1 cellular context compared by ENCODE assay signal in the genomic region with DNA sequence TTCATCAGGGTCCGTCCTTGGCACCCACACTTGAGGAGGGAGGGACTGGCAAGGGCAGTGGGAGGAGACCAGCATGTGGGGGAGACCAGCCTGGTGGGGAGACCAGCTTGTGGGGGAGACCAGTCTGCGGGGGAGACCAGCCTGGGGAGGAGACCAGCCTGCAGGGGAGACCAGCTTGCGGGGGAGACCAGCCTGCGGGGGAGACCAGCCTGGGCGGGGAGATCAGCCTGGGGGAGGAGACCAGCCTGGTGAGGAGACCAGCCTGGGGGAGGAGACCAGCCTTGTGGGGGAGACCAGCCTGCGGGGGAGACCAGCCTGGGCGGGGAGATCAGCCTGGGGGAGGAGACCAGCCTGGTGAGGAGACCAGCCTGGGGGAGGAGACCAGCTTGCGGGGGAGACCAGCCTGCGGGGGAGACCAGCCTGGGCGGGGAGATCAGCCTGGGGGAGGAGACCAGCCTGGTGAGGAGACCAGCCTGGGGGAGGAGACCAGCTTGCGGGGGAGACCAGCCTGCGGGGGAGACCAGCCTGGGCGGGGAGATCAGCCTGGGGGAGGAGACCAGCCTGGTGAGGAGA.
TF ChIP-seq lines count a peak whose summit lies in the region.
"Not testable (repeated sequence)": the region's sequence is repeated elsewhere in the genome, so short reads cannot be mapped to it uniquely, and the experiment has no call there.

No MANE protein-coding gene starts in this region.

TF ChIP-seq in K562, 482 proteins besides CTCF, POLR2A, EP300 and RAD21:
- 0 out of 2 replicates have a peak, but pooled peaks have one; percentile 22 for TF ChIP-seq CREM (IDR thresholded peaks at IDR 0.05; ENCODE audit: low read depth)
- TF ChIP-seq XRCC5 (IDR thresholded peaks at IDR 0.05; ENCODE audit: low read depth, low read length): peak; percentile 78; the same call in 1 of the 2 replicates
- 0 out of 2 replicates have a peak, but pooled peaks have one; percentile 41 for TF ChIP-seq POLR2G (IDR thresholded peaks at IDR 0.05; ENCODE audit: low read depth, low read length)
- peak; percentile 34 for TF ChIP-seq CCNT2 (IDR thresholded peaks at IDR 0.05; ENCODE audit: borderline replicate concordance, extremely low read depth, insufficient read length, low read depth, low read length)
- TF ChIP-seq, protein P1, sequence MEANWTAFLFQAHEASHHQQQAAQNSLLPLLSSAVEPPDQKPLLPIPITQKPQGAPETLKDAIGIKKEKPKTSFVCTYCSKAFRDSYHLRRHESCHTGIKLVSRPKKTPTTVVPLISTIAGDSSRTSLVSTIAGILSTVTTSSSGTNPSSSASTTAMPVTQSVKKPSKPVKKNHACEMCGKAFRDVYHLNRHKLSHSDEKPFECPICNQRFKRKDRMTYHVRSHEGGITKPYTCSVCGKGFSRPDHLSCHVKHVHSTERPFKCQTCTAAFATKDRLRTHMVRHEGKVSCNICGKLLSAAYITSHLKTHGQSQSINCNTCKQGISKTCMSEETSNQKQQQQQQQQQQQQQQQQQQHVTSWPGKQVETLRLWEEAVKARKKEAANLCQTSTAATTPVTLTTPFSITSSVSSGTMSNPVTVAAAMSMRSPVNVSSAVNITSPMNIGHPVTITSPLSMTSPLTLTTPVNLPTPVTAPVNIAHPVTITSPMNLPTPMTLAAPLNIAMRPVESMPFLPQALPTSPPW (CRISPR knock-in tag; IDR thresholded peaks at IDR 0.05): peak; percentile 90; the same call in 1 of the 2 replicates
- TF ChIP-seq, protein P2, sequence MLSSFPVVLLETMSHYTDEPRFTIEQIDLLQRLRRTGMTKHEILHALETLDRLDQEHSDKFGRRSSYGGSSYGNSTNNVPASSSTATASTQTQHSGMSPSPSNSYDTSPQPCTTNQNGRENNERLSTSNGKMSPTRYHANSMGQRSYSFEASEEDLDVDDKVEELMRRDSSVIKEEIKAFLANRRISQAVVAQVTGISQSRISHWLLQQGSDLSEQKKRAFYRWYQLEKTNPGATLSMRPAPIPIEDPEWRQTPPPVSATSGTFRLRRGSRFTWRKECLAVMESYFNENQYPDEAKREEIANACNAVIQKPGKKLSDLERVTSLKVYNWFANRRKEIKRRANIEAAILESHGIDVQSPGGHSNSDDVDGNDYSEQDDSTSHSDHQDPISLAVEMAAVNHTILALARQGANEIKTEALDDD (IDR thresholded peaks at IDR 0.05): peak; percentile 50; the same call in 1 of the 2 replicates
- TF ChIP-seq, protein P3, sequence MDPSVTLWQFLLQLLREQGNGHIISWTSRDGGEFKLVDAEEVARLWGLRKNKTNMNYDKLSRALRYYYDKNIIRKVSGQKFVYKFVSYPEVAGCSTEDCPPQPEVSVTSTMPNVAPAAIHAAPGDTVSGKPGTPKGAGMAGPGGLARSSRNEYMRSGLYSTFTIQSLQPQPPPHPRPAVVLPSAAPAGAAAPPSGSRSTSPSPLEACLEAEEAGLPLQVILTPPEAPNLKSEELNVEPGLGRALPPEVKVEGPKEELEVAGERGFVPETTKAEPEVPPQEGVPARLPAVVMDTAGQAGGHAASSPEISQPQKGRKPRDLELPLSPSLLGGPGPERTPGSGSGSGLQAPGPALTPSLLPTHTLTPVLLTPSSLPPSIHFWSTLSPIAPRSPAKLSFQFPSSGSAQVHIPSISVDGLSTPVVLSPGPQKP (CRISPR knock-in tag; IDR thresholded peaks at IDR 0.05): 0 out of 2 replicates have a peak, but pooled peaks have one; percentile 84
- TF ChIP-seq NCOR1 (IDR thresholded peaks at IDR 0.05): 0 out of 2 replicates have a peak, but pooled peaks have one; percentile 24
- peak in 1 of 2 experiments; percentile 45; a peak in 2 of 4 replicates for TF ChIP-seq HDAC1 (IDR thresholded peaks at IDR 0.05)
- 0 out of 2 replicates have a peak, but pooled peaks have one; percentile 23 for TF ChIP-seq FOSL1 (tag; conservative IDR thresholded peaks at IDR 0.05)
- peak; percentile 81 for TF ChIP-seq HMGN3 (IDR thresholded peaks at IDR 0.05; ENCODE audit: borderline replicate concordance, extremely low read depth, insufficient read length, low read depth, low read length)
- peak; percentile 22; the same call in 1 of the 2 replicates for TF ChIP-seq SMARCA4 (IDR thresholded peaks at IDR 0.05)
- peak; percentile 92 for TF ChIP-seq PCBP1 (IDR thresholded peaks at IDR 0.05; ENCODE audit: low read depth, low read length, poor library complexity, severe bottlenecking)
- TF ChIP-seq ZBTB7A (IDR thresholded peaks at IDR 0.05; ENCODE audit: borderline replicate concordance, control insufficient read depth, low read depth, low read length): peak; percentile 55; the same call in 1 of the 2 replicates
- peak; percentile 88 for TF ChIP-seq KLF16 (IDR thresholded peaks at IDR 0.05)
- TF ChIP-seq, protein P4, sequence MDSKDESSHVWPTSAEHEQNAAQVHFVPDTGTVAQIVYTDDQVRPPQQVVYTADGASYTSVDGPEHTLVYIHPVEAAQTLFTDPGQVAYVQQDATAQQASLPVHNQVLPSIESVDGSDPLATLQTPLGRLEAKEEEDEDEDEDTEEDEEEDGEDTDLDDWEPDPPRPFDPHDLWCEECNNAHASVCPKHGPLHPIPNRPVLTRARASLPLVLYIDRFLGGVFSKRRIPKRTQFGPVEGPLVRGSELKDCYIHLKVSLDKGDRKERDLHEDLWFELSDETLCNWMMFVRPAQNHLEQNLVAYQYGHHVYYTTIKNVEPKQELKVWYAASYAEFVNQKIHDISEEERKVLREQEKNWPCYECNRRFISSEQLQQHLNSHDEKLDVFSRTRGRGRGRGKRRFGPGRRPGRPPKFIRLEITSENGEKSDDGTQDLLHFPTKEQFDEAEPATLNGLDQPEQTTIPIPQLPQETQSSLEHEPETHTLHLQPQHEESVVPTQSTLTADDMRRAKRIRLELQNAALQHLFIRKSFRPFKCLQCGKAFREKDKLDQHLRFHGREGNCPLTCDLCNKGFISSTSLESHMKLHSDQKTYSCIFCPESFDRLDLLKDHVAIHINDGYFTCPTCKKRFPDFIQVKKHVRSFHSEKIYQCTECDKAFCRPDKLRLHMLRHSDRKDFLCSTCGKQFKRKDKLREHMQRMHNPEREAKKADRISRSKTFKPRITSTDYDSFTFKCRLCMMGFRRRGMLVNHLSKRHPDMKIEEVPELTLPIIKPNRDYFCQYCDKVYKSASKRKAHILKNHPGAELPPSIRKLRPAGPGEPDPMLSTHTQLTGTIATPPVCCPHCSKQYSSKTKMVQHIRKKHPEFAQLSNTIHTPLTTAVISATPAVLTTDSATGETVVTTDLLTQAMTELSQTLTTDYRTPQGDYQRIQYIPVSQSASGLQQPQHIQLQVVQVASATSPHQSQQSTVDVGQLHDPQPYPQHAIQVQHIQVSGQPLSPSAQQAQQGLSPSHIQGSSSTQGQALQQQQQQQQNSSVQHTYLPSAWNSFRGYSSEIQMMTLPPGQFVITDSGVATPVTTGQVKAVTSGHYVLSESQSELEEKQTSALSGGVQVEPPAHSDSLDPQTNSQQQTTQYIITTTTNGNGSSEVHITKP (IDR thresholded peaks at IDR 0.05; ENCODE audit: partially characterized antibody): peak; percentile 47
- 0 out of 4 replicates have a peak, but pooled peaks of 1 of the 2 experiments have one; percentile 17 for TF ChIP-seq TBL1XR1 (IDR thresholded peaks at IDR 0.05; ENCODE audit: low read length in 2 of 2)
- TF ChIP-seq RBM22 (IDR thresholded peaks at IDR 0.05; ENCODE audit: low read depth, low read length, poor library complexity, severe bottlenecking): peak; percentile 42
- peak; percentile 55 for TF ChIP-seq TEAD4 (IDR thresholded peaks at IDR 0.05; ENCODE audit: low read length)
- not testable (repeated sequence) for TF ChIP-seq TEAD4 (CRISPR knock-in tag; IDR thresholded peaks at IDR 0.05; ENCODE audit: borderline replicate concordance)
- peak; percentile 85 for TF ChIP-seq RNF2 (IDR thresholded peaks at IDR 0.05)
- TF ChIP-seq, protein P5, sequence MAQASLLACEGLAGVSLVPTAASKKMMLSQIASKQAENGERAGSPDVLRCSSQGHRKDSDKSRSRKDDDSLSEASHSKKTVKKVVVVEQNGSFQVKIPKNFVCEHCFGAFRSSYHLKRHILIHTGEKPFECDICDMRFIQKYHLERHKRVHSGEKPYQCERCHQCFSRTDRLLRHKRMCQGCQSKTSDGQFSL (CRISPR knock-in tag; IDR thresholded peaks at IDR 0.05): not testable (repeated sequence)
- TF ChIP-seq, protein P5 (tag; IDR thresholded peaks at IDR 0.05): 0 out of 4 replicates have a peak, but pooled peaks of 1 of the 2 experiments have one; percentile 20
- 0 out of 2 replicates have a peak, but pooled peaks have one; percentile 10 for TF ChIP-seq CBFA2T3 (IDR thresholded peaks at IDR 0.05)
- peak in 1 of 2 experiments; percentile 31; a peak in 1 of 4 replicates for TF ChIP-seq KDM4B (IDR thresholded peaks at IDR 0.05; ENCODE audit: borderline replicate concordance in 2 of 2, low read depth in 1 of 2)
- TF ChIP-seq, protein P6, sequence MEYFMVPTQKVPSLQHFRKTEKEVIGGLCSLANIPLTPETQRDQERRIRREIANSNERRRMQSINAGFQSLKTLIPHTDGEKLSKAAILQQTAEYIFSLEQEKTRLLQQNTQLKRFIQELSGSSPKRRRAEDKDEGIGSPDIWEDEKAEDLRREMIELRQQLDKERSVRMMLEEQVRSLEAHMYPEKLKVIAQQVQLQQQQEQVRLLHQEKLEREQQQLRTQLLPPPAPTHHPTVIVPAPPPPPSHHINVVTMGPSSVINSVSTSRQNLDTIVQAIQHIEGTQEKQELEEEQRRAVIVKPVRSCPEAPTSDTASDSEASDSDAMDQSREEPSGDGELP (CRISPR knock-in tag; IDR thresholded peaks at IDR 0.05; ENCODE audit: borderline replicate concordance): peak; percentile 65
- TF ChIP-seq CBX3 (IDR thresholded peaks at IDR 0.05; ENCODE audit: borderline replicate concordance in 1 of 2, low read length in 2 of 2): peak in 1 of 2 experiments; percentile 11; a peak in 1 of 3 replicates
- TF ChIP-seq EGR1 (conservative IDR thresholded peaks at IDR 0.05): peak; percentile 85
